Comparison of ENCODE assay signal across 20 cellular contexts in the genomic region with DNA sequence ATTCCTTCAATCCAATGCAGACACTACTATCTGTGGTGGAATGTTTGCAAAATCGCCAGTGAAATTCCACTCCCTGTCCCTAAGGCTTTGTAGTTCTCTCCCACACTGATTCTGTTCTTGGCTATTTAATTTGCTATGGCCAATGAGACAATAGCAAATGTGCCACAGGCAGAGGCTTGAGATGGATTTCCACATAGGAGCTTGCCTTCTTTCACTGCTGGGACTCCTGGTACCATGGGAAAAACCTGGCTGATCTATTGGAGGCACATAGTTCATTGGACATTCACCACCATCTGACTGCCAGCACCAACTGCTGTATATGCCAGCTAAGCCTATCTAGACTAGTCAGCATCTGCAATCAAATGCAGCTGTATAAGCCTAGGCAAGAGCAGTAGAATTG.
DNase-seq lines count a peak whose midpoint lies in the region; ATAC-seq lines count a peak whose summit lies in the region.
"Had no signal": no experiment of that assay in that cellular context is flagged by ENCODE, and none has a peak within 500 bp of the region (broad histone marks: within the 10 kb centered on the region; RNA-seq: fewer than 3 reads in every experiment).

No MANE protein-coding gene starts in this region.

- H3K36me3 ChIP-seq in aorta (ENCODE audit: control insufficient read depth in 1 of 2, insufficient read depth in 2 of 2, low read length in 1 of 2), result no peaks in the 10 kb centered on the region
- H3K36me3 ChIP-seq: lower lobe of right lung, right lobe of liver had no signal

- 56% methylated on average over 1 of the region's 1 CpG for WGBS in right cardiac atrium
- WGBS in aorta, 2 donors, result 33 to 56% methylated on average over 1 of the region's 1 CpG

- H3K27me3 ChIP-seq in right cardiac atrium (ENCODE audit: control insufficient read depth, insufficient read depth) (no peaks in the 10 kb centered on the region), aorta (ENCODE audit: control insufficient read depth in 1 of 2, insufficient read depth in 2 of 2, low read length in 1 of 2) (no peaks in the 10 kb centered on the region)
- H3K27me3 ChIP-seq: right lobe of liver had no signal

- H3K4me3 ChIP-seq in right cardiac atrium (ENCODE audit: low read length) (no peak overlapping the region), aorta (ENCODE audit: low read length in 2 of 2) (no peak overlapping the region)
- H3K4me3 ChIP-seq: lower lobe of right lung, right lobe of liver had no signal

- intact Hi-C loops in Right ventricle myocardium inferior (cut with DNase I) (no loop called here), cardiac septum (cut with DNase I) (no loop called here), right cardiac atrium (cut with DNase I) (no loop called here), aorta (cut with DNase I) (no loop called here)

- no peak for DNase-seq in Right ventricle myocardium inferior (ENCODE audit: missing footprints)
- no peak for DNase-seq in cardiac septum (ENCODE audit: low spot score)
- DNase-seq in epidermal melanocyte (ENCODE audit: insufficient read length, low spot score), result peak; percentile 18
- no peak for DNase-seq in right cardiac atrium
- DNase-seq in aorta, result no peak
- no peak for DNase-seq in NCI-H226
- DNase-seq in stimulated activated CD4-positive, alpha-beta T cell treated with anti-CD3 and anti-CD28 coated beads, Interleukin-2, amount 100 ng/mL, for 48 hours, result no peak
- DNase-seq in KG1 (lab: John Stamatoyannopoulos, UW), result no peak
- DNase-seq: 8988T; activated CD4-positive, CD25-positive, alpha-beta regulatory T cell; activated T-cell treated with anti-CD3 and anti-CD28 coated beads, Interleukin-2, amount 50 U/mL, for 24 hours; C1 segment of cervical spinal cord; cortex of kidney; immature natural killer cell; lower lobe of right lung; NCI-H1417 treated with DMSO at 0.1 percent for 48 hours; NCI-H69; occipital lobe; PC-3; right lobe of liver had no signal

- H3K27ac ChIP-seq in right cardiac atrium (ENCODE audit: low read length) (peak overlapping the region; percentile 19), aorta (ENCODE audit: low read depth in 1 of 2, low read length in 2 of 2) (peak overlapping the region in 1 of 2 donors; percentile 19)
- H3K27ac ChIP-seq: lower lobe of right lung, right lobe of liver had no signal

- peak; percentile 16 for ATAC-seq in Right ventricle myocardium inferior
- ATAC-seq in right cardiac atrium, result peak in 1 of 2 donors; percentile 11
- ATAC-seq in aorta (ENCODE audit: low FRiP score), result peak; percentile 70

- no peaks in the 10 kb centered on the region for H3K4me1 ChIP-seq in right cardiac atrium (ENCODE audit: control insufficient read depth, insufficient read depth, low read length)
- peaks cover 0 to 6% of the 10 kb centered on the region in 2 donors for H3K4me1 ChIP-seq in aorta (ENCODE audit: control insufficient read depth in 1 of 2, insufficient read depth in 2 of 2, low read length in 2 of 2)
- H3K4me1 ChIP-seq: right lobe of liver had no signal

- no peaks in the 10 kb centered on the region for H3K9me3 ChIP-seq in right cardiac atrium (ENCODE audit: control insufficient read depth, low read length)
- no peaks in the 10 kb centered on the region for H3K9me3 ChIP-seq in aorta (ENCODE audit: control insufficient read depth, low read length)
- H3K9me3 ChIP-seq: lower lobe of right lung, right lobe of liver had no signal
